26 cellular contexts compared by ENCODE assay signal in the genomic region with DNA sequence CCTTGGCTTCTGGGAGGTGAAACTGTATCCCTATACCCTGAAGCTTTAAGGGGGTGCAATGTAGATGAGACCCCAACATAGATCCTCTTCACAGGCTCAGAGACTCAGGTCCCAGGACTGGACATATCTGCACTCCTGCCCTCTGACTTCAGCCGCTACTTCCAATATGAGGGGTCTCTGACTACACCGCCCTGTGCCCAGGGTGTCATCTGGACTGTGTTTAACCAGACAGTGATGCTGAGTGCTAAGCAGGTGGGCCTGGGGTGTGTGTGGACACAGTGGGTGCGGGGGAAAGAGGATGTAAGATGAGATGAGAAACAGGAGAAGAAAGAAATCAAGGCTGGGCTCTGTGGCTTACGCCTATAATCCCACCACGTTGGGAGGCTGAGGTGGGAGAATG. TPM values are rescaled to one million over a fixed set of nuclear protein-coding genes. Genes with fewer than 3 reads are reported as not detected.
"Had no signal": no experiment of that assay in that cellular context is flagged by ENCODE, and none has a peak within 500 bp of the region (broad histone marks: within the 10 kb centered on the region; RNA-seq: fewer than 3 reads in every experiment).

No MANE protein-coding gene starts in this region.

- ATAC-seq: activated CD4-positive, alpha-beta T cell treated with anti-CD3 and anti-CD28 coated beads for 36 hours; activated T-cell treated with anti-CD3 and anti-CD28 coated beads, Interleukin-2, amount 50 U/mL, for 72 hours; body of pancreas; esophagus mucosa; left cardiac atrium had no signal

- H3K27ac ChIP-seq: body of pancreas, cardiac muscle cell, psoas muscle, right atrium auricular region, suprapubic skin had no signal

- H3K4me3 Mint-ChIP-seq: activated B cell treated with CpG ODN at 0.5 μM for 24 hours; activated CD4-positive, alpha-beta T cell treated with anti-CD3 and anti-CD28 coated beads for 36 hours; activated naive CD4-positive, alpha-beta T cell treated with anti-CD3 and anti-CD28 coated beads, Interleukin-2, amount 10 ng/mL, durations not matched to agents 7 days and 5 days; activated T-cell treated with anti-CD3 and anti-CD28 coated beads, Interleukin-2, amount 50 U/mL, for 72 hours; stimulated activated naive CD8-positive, alpha-beta T cell treated with anti-CD3 and anti-CD28 coated beads, Interleukin-15, Interleukin-2, amounts not matched to agents 100 ng/mL and 50 ng/mL, for 24 hours; T-helper 1 cell treated with Interleukin-12 subunit alpha and Interleukin-12 subunit beta and Interleukin-4 antibody, amounts not matched to agents 30 μg/mL and 1 μg/mL, for 36 hours had no signal

- H3K9me3 ChIP-seq: body of pancreas, psoas muscle, right atrium auricular region, suprapubic skin had no signal

- H3K36me3 Mint-ChIP-seq: activated naive CD4-positive, alpha-beta T cell treated with anti-CD3 and anti-CD28 coated beads, Interleukin-2, amount 10 ng/mL, durations not matched to agents 7 days and 5 days; naive B cell had no signal

- DNase-seq: activated B cell treated with CpG ODN at 0.5 μM for 24 hours; activated CD4-positive, alpha-beta T cell treated with anti-CD3 and anti-CD28 coated beads for 36 hours; activated CD4-positive, alpha-beta T cell treated with anti-CD3 and anti-CD28 coated beads, Interleukin-2, amount 50 U/mL, for 4 hours; activated effector memory CD4-positive, alpha-beta T cell treated with Interleukin-2 at 50 U/mL for 16 hours; activated naive CD4-positive, alpha-beta T cell treated with anti-CD3 and anti-CD28 coated beads, Interleukin-2, amount 10 ng/mL, durations not matched to agents 7 days and 5 days; activated T-cell treated with anti-CD3 and anti-CD28 coated beads, Interleukin-2, amount 50 U/mL, for 72 hours; amygdala; body of pancreas; dermis blood vessel endothelial cell; effector memory CD4-positive, alpha-beta T cell; head of caudate nucleus; hypothalamus; left cardiac atrium; mesendoderm; naive B cell; occipital lobe; psoas muscle; stimulated activated CD4-positive, alpha-beta T cell treated with anti-CD3 and anti-CD28 coated beads, Interleukin-12 subunit alpha, Interleukin-12 subunit beta, amount 100 ng/mL, for 4 hours; stimulated activated CD4-positive, alpha-beta T cell treated with anti-CD3 and anti-CD28 coated beads, Interleukin-4, amount 100 ng/mL, for 4 hours had no signal

- H3K4me3 ChIP-seq: body of pancreas, cardiac muscle cell, psoas muscle, right atrium auricular region, suprapubic skin had no signal

- H3K27ac Mint-ChIP-seq: activated B cell treated with CpG ODN at 0.5 μM for 24 hours; activated CD4-positive, alpha-beta T cell treated with anti-CD3 and anti-CD28 coated beads for 36 hours; activated naive CD4-positive, alpha-beta T cell treated with anti-CD3 and anti-CD28 coated beads, Interleukin-2, amount 10 ng/mL, durations not matched to agents 7 days and 5 days; activated T-cell treated with anti-CD3 and anti-CD28 coated beads, Interleukin-2, amount 50 U/mL, for 72 hours; stimulated activated naive CD8-positive, alpha-beta T cell treated with anti-CD3 and anti-CD28 coated beads, Interleukin-15, Interleukin-2, amounts not matched to agents 100 ng/mL and 50 ng/mL, for 24 hours; T-helper 1 cell treated with Interleukin-12 subunit alpha and Interleukin-12 subunit beta and Interleukin-4 antibody, amounts not matched to agents 30 μg/mL and 1 μg/mL, for 36 hours had no signal

- H3K9me3 Mint-ChIP-seq: activated B cell treated with CpG ODN at 0.5 μM for 24 hours; activated naive CD4-positive, alpha-beta T cell treated with anti-CD3 and anti-CD28 coated beads, Interleukin-2, amount 10 ng/mL, durations not matched to agents 7 days and 5 days; activated T-cell treated with anti-CD3 and anti-CD28 coated beads, Interleukin-2, amount 50 U/mL, for 72 hours; naive B cell; stimulated activated naive CD8-positive, alpha-beta T cell treated with anti-CD3 and anti-CD28 coated beads, Interleukin-15, Interleukin-2, amounts not matched to agents 100 ng/mL and 50 ng/mL, for 24 hours; T-helper 1 cell treated with Interleukin-12 subunit alpha and Interleukin-12 subunit beta and Interleukin-4 antibody, amounts not matched to agents 30 μg/mL and 1 μg/mL, for 36 hours had no signal

- H3K27me3 ChIP-seq: body of pancreas, cardiac muscle cell, right atrium auricular region, suprapubic skin had no signal

RNA-seq across cellular contexts. Expression of gene CA9, which starts 5.4 kb away (rescaled TPM):
- total RNA-seq: activated B cell treated with CpG ODN at 0.5 μM for 24 hours, dermis blood vessel endothelial cell, endothelial cell of umbilical vein, psoas muscle had no signal
